ENCODE assay signal across 2 cellular contexts in genomic region chr14:51079085-51079484, GRCh38.
TF ChIP-seq lines count a peak whose summit lies in the region.

No MANE protein-coding gene starts in this region.

TF ChIP-seq in A549, 52 proteins besides CTCF, POLR2A, EP300 and RAD21 (continued from another document):
- TF ChIP-seq HEYL (CRISPR knock-in tag; IDR thresholded peaks at IDR 0.05) = no peak
- TF ChIP-seq RARB (CRISPR knock-in tag; IDR thresholded peaks at IDR 0.05) = no peak

TF ChIP-seq in SK-N-SH treated with all-trans-retinoic acid at 6 μM for 48 hours, 23 proteins besides CTCF, POLR2A, EP300 and RAD21 (continued from another document):
- TF ChIP-seq CSRNP3 (CRISPR knock-in tag; IDR thresholded peaks at IDR 0.05) (no peak), TSHZ2 (CRISPR knock-in tag; IDR thresholded peaks at IDR 0.05) (no peak), ISL1 (CRISPR knock-in tag; IDR thresholded peaks at IDR 0.05) (no peak), OSR1 (CRISPR knock-in tag; IDR thresholded peaks at IDR 0.05) (no peak), ZFP30 (CRISPR knock-in tag; IDR thresholded peaks at IDR 0.05) (no peak), ZNF565 (CRISPR knock-in tag; conservative IDR thresholded peaks at IDR 0.05; ENCODE audit: low read depth) (no peak), GLIS3 (CRISPR knock-in tag; IDR thresholded peaks at IDR 0.05) (no peak)
